12 cellular contexts compared by ENCODE assay signal in the genomic region with DNA sequence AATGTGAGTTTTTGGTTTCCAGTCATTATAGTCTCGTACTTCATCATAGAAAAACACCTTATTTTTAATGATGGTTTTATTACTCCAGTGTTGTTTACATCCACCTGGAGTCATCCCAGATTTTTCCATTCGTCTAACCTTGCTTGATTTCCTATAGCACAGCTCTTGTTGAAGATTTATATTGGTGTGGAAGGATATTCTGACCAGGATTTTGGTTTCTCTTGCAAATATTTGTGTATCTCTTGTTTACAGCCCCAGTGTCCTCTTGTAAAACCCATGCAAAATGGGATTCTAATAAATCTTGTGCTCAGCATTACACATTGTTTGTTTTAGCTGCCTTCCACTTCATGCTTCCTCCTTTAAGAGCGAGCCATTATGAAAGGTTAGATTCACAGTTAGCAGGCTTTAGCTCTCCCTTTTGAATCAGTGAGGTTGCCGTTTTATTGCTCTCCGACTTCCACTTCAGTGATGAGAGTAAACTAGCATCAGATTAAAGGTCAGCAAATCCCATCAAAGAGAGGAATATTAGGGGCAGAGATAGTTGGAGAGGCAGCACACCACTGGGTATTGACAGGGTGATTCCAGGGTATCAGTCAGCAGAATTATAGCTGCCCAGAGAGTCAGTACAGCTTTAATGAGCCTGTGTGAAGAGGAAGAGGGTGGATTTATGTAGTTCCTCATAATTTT.
DNase-seq lines count a peak whose midpoint lies in the region; ATAC-seq and TF ChIP-seq lines count a peak whose summit lies in the region.
"Had no signal": no experiment of that assay in that cellular context is flagged by ENCODE, and none has a peak within 500 bp of the region (broad histone marks: within the 10 kb centered on the region; RNA-seq: fewer than 3 reads in every experiment).

No MANE protein-coding gene starts in this region.

- no peaks in the 10 kb centered on the region for H3K27me3 Mint-ChIP-seq in stimulated activated naive B cell treated with anti-CD40 and anti-IgM and Interleukin-4, amounts not matched to agents 10 μg/mL and 1 μg/mL and 100 μg/mL, for 72 hours
- H3K27me3 Mint-ChIP-seq in effector memory CD8-positive, alpha-beta T cell = no peaks in the 10 kb centered on the region
- H3K27me3 Mint-ChIP-seq: stimulated activated naive CD8-positive, alpha-beta T cell treated with anti-CD3 and anti-CD28 coated beads, Interleukin-15, Interleukin-2, amounts not matched to agents 100 ng/mL and 50 ng/mL, for 24 hours had no signal

- CTCF ChIA-PET in GM10248 (lab: Yijun Ruan, JAX) = interaction anchor here (0.7 to 1.5 kb wide), 3 partner anchors 8 to 27 kb away, joined by 3 to 4 read pairs (median 3); no protein-coding TSS in a partner anchor

- no peaks in the 10 kb centered on the region for H3K36me3 ChIP-seq in fibroblast of lung (ENCODE audit: control insufficient read depth, insufficient read depth, low read length)
- H3K36me3 ChIP-seq: heart right ventricle had no signal

- H4K20me1 ChIP-seq in fibroblast of lung (ENCODE audit: control insufficient read depth, extremely low read depth, insufficient read depth, low read length) = no peaks in the 10 kb centered on the region

- TF ChIP-seq CTCF in fibroblast of lung (conservative IDR thresholded peaks at IDR 0.05 in 1 of 2, IDR thresholded peaks at IDR 0.05 in 1 of 2; ENCODE audit: low read depth in 1 of 2, low read length in 2 of 2) (no peak), GM10248 (IDR thresholded peaks at IDR 0.05; ENCODE audit: control extremely low read depth, extremely low read depth, low read depth, missing control alignments) (no peak)

- no peak overlapping the region for H3K9ac ChIP-seq in fibroblast of lung (ENCODE audit: insufficient read depth, low read length)

- peak; percentile 66 for DNase-seq in NCI-H2107 treated with DMSO at 0.1 percent for 48 hours (lab: John Stamatoyannopoulos, UW; ENCODE audit: unreplicated experiment)
- no peak for DNase-seq in NCI-H2107 (lab: John Stamatoyannopoulos, UW)
- DNase-seq in NCI-H510A (lab: John Stamatoyannopoulos, UW) = peak; percentile 85
- DNase-seq in fibroblast of lung (ENCODE audit: low read depth in 2 of 2) = peak; percentile 11 to 30
- no peak for DNase-seq in stimulated activated naive B cell treated with anti-CD40 and anti-IgM and Interleukin-4, amounts not matched to agents 10 μg/mL and 1 μg/mL and 100 μg/mL, for 72 hours
- no peak for DNase-seq in GM10248 (ENCODE audit: extremely low spot score)
- no peak for DNase-seq in effector memory CD8-positive, alpha-beta T cell
- DNase-seq: aorta, heart right ventricle, retina had no signal

- no peaks in the 10 kb centered on the region for H3K27me3 ChIP-seq in fibroblast of lung (ENCODE audit: control insufficient read depth, insufficient read depth, low read length)
- H3K27me3 ChIP-seq: heart right ventricle had no signal

- H3K9me3 ChIP-seq in fibroblast of lung (ENCODE audit: control insufficient read depth, insufficient read depth, low read depth, low read length) = no peaks in the 10 kb centered on the region
- H3K9me3 ChIP-seq: heart right ventricle had no signal

- no peak overlapping the region for H2AFZ ChIP-seq in fibroblast of lung (ENCODE audit: low read length)

- no peak overlapping the region for H3K4me3 ChIP-seq in fibroblast of lung (replicated peaks in 1 of 4; ENCODE audit: control extremely low read depth in 1 of 4, insufficient read depth in 1 of 4, low read depth in 3 of 4, low read length in 4 of 4)

- peaks cover 27% of the 10 kb centered on the region for H3K79me2 ChIP-seq in fibroblast of lung (ENCODE audit: control insufficient read depth, insufficient read depth, low read length)

- H3K4me3 Mint-ChIP-seq in stimulated activated naive B cell treated with anti-CD40 and anti-IgM and Interleukin-4, amounts not matched to agents 10 μg/mL and 1 μg/mL and 100 μg/mL, for 72 hours = peak overlapping the region; percentile 45 to 65
- H3K4me3 Mint-ChIP-seq in effector memory CD8-positive, alpha-beta T cell = no peak overlapping the region
- H3K4me3 Mint-ChIP-seq: stimulated activated naive CD8-positive, alpha-beta T cell treated with anti-CD3 and anti-CD28 coated beads, Interleukin-15, Interleukin-2, amounts not matched to agents 100 ng/mL and 50 ng/mL, for 24 hours had no signal

- H3K4me1 ChIP-seq in fibroblast of lung (ENCODE audit: control insufficient read depth, extremely low read depth, insufficient read depth, low read length) = peaks cover 4% of the 10 kb centered on the region

- peak overlapping the region; percentile 36 for H3K4me2 ChIP-seq in fibroblast of lung (ENCODE audit: extremely low read depth, insufficient read depth, low read length)

- ATAC-seq in stimulated activated naive B cell treated with anti-CD40 and anti-IgM and Interleukin-4, amounts not matched to agents 10 μg/mL and 1 μg/mL and 100 μg/mL, for 72 hours (replicated peaks) = peak in 1 of 2 donors; percentile 46
- no peak for ATAC-seq in HG02759 (IDR thresholded peaks at IDR 0.05; ENCODE audit: unreplicated experiment)
- no peak for ATAC-seq in effector memory CD8-positive, alpha-beta T cell (replicated peaks)

- peak overlapping the region; percentile 49 for H3K27ac Mint-ChIP-seq in stimulated activated naive B cell treated with anti-CD40 and anti-IgM and Interleukin-4, amounts not matched to agents 10 μg/mL and 1 μg/mL and 100 μg/mL, for 72 hours
- H3K27ac Mint-ChIP-seq in effector memory CD8-positive, alpha-beta T cell = no peak overlapping the region
- H3K27ac Mint-ChIP-seq: stimulated activated naive CD8-positive, alpha-beta T cell treated with anti-CD3 and anti-CD28 coated beads, Interleukin-15, Interleukin-2, amounts not matched to agents 100 ng/mL and 50 ng/mL, for 24 hours had no signal

- H3K9me3 Mint-ChIP-seq in stimulated activated naive B cell treated with anti-CD40 and anti-IgM and Interleukin-4, amounts not matched to agents 10 μg/mL and 1 μg/mL and 100 μg/mL, for 72 hours = no peaks in the 10 kb centered on the region
- H3K9me3 Mint-ChIP-seq in effector memory CD8-positive, alpha-beta T cell = no peaks in the 10 kb centered on the region
- H3K9me3 Mint-ChIP-seq: stimulated activated naive CD8-positive, alpha-beta T cell treated with anti-CD3 and anti-CD28 coated beads, Interleukin-15, Interleukin-2, amounts not matched to agents 100 ng/mL and 50 ng/mL, for 24 hours had no signal

- H3K27ac ChIP-seq in fibroblast of lung (ENCODE audit: insufficient read depth, low read length) = no peak overlapping the region

- H3K4me1 Mint-ChIP-seq in stimulated activated naive B cell treated with anti-CD40 and anti-IgM and Interleukin-4, amounts not matched to agents 10 μg/mL and 1 μg/mL and 100 μg/mL, for 72 hours = peaks cover 14 to 15% of the 10 kb centered on the region in 2 donors
- peaks cover 0 to 4% of the 10 kb centered on the region in 2 donors for H3K4me1 Mint-ChIP-seq in effector memory CD8-positive, alpha-beta T cell (ENCODE audit: low read depth in 2 of 2)

- POLR2A ChIA-PET in GM10248 (lab: Yijun Ruan, JAX) = no interaction called here

- H3K36me3 Mint-ChIP-seq in stimulated activated naive B cell treated with anti-CD40 and anti-IgM and Interleukin-4, amounts not matched to agents 10 μg/mL and 1 μg/mL and 100 μg/mL, for 72 hours = peaks cover 0 to 2% of the 10 kb centered on the region in 2 donors
- no peaks in the 10 kb centered on the region for H3K36me3 Mint-ChIP-seq in effector memory CD8-positive, alpha-beta T cell (ENCODE audit: insufficient read depth)

Comparison
In these comparisons a context has a peak if more than half of its experiments do, and no peak if none do; other contexts are left out.
1. DNase-seq: peak in NCI-H2107 treated with DMSO at 0.1 percent for 48 hours (single experiment), NCI-H510A (single experiment) and fibroblast of lung (2 of 2); none in NCI-H2107 (single experiment), stimulated activated naive B cell treated with anti-CD40 and anti-IgM and Interleukin-4, amounts not matched to agents 10 μg/mL and 1 μg/mL and 100 μg/mL, for 72 hours (single experiment), GM10248 (single experiment) and effector memory CD8-positive, alpha-beta T cell (0 of 3).
2. H3K4me3 Mint-ChIP-seq: peak in stimulated activated naive B cell treated with anti-CD40 and anti-IgM and Interleukin-4, amounts not matched to agents 10 μg/mL and 1 μg/mL and 100 μg/mL, for 72 hours (2 of 2); none in effector memory CD8-positive, alpha-beta T cell (0 of 2).